Comparison of ENCODE assay signal across 23 cellular contexts in genomic region chr9:10436771-10437170, GRCh38.
DNase-seq lines count a peak whose midpoint lies in the region; ATAC-seq and TF ChIP-seq lines count a peak whose summit lies in the region.
"Had no signal": no experiment of that assay in that cellular context is flagged by ENCODE, and none has a peak within 500 bp of the region (broad histone marks: within the 10 kb centered on the region; RNA-seq: fewer than 3 reads in every experiment).

No MANE protein-coding gene starts in this region.

- no peak overlapping the region for H3K4me3 Mint-ChIP-seq in CD4-positive, alpha-beta memory T cell
- H3K4me3 Mint-ChIP-seq: CD14-positive monocyte; CD4-positive, alpha-beta T cell; GM23338; H9 had no signal

- WGBS in SK-N-SH (ENCODE audit: low lambda C conversion rate) = 0% methylated on average over 4 of the region's 4 CpGs
- 54 to 66% (median 60%) methylated on average over 4 of the region's 4 CpGs for WGBS in spleen, 5 donors

- H3K9me3 ChIP-seq in SK-N-SH (no peaks in the 10 kb centered on the region), spleen (no peaks in the 10 kb centered on the region)
- H3K9me3 ChIP-seq in CD4-positive, alpha-beta memory T cell (ENCODE audit: control insufficient read depth in 1 of 2, low read length in 2 of 2) = no peaks in the 10 kb centered on the region
- H3K9me3 ChIP-seq: A549; BE2C; BLaER1 treated with 17β-estradiol and CSF1 and Interleukin-3, amounts not matched to agents 10 nM and 100 nM had no signal

- no peak for TF ChIP-seq CTCF in SK-N-SH (IDR thresholded peaks at IDR 0.05)
- TF ChIP-seq CTCF in foreskin keratinocyte (conservative IDR thresholded peaks at IDR 0.05) = no peak
- TF ChIP-seq CTCF in spleen (IDR thresholded peaks at IDR 0.05 in 8 of 11, conservative IDR thresholded peaks at IDR 0.05 in 3 of 11) = no peak

- TF ChIP-seq EP300 in SK-N-SH (IDR thresholded peaks at IDR 0.05; ENCODE audit: borderline replicate concordance in 1 of 2, low read depth in 1 of 2, low read length in 1 of 2) = no peak

- ATAC-seq in SK-N-SH treated with all-trans-retinoic acid at 6 μM for 48 hours (no peak), foreskin keratinocyte (no peak)
- ATAC-seq: A549, GM12878, GM23338, HCT116 had no signal

- no peak overlapping the region for H3K27ac Mint-ChIP-seq in CD4-positive, alpha-beta memory T cell
- H3K27ac Mint-ChIP-seq: CD14-positive monocyte; CD4-positive, alpha-beta T cell; GM23338; H9 had no signal

- H3K27ac ChIP-seq in SK-N-SH (ENCODE audit: low read depth in 2 of 2, low read length in 1 of 2) = no peak overlapping the region
- H3K27ac ChIP-seq in foreskin keratinocyte = no peak overlapping the region
- no peak overlapping the region for H3K27ac ChIP-seq in CD4-positive, alpha-beta memory T cell (ENCODE audit: low read depth, low read length)
- no peak overlapping the region for H3K27ac ChIP-seq in spleen
- H3K27ac ChIP-seq: A549; BLaER1 treated with 17β-estradiol and CSF1 and Interleukin-3, amounts not matched to agents 10 nM and 100 nM had no signal

- no peaks in the 10 kb centered on the region for H3K36me3 ChIP-seq in SK-N-SH (replicated peaks in 1 of 2; ENCODE audit: control insufficient read depth in 1 of 2, insufficient read depth in 2 of 2, low read length in 1 of 2)
- H3K36me3 ChIP-seq in CD4-positive, alpha-beta memory T cell (ENCODE audit: insufficient read depth, low read length) = no peaks in the 10 kb centered on the region
- H3K36me3 ChIP-seq in spleen = no peaks in the 10 kb centered on the region
- H3K36me3 ChIP-seq: BE2C; BLaER1 treated with 17β-estradiol and CSF1 and Interleukin-3, amounts not matched to agents 10 nM and 100 nM had no signal

- DNase-seq in SK-N-SH (no peak), OCI-M1 (lab: John Stamatoyannopoulos, UW) (peak; percentile 86), foreskin keratinocyte (peak; percentile 7 to 34), spleen (no peak)
- DNase-seq in CD4-positive, alpha-beta memory T cell = no peak
- DNase-seq: 8988T; ACHN; AML-193; BE2C; Calu3; CD4-positive, alpha-beta T cell; COR-L47; DMS79; EL; GDM1; H9 had no signal

- H3K4me3 ChIP-seq in SK-N-SH (ENCODE audit: low read depth in 2 of 2, low read length in 1 of 2) (no peak overlapping the region), spleen (no peak overlapping the region)
- H3K4me3 ChIP-seq in CD4-positive, alpha-beta memory T cell (ENCODE audit: low read length in 2 of 2) = no peak overlapping the region
- H3K4me3 ChIP-seq: A549; BLaER1 treated with 17β-estradiol and CSF1 and Interleukin-3, amounts not matched to agents 10 nM and 100 nM; GM12878; GM23338 had no signal

- H3K27me3 ChIP-seq in SK-N-SH (ENCODE audit: insufficient read depth) (no peaks in the 10 kb centered on the region), foreskin keratinocyte (no peaks in the 10 kb centered on the region), spleen (replicated peaks in 1 of 7) (no peaks in the 10 kb centered on the region)
- no peaks in the 10 kb centered on the region for H3K27me3 ChIP-seq in CD4-positive, alpha-beta memory T cell (ENCODE audit: insufficient read depth, low read length)
- H3K27me3 ChIP-seq: BE2C; BLaER1 treated with 17β-estradiol and CSF1 and Interleukin-3, amounts not matched to agents 10 nM and 100 nM had no signal

- no peak for TF ChIP-seq RAD21 in SK-N-SH (IDR thresholded peaks at IDR 0.05; ENCODE audit: low read length)

- 0 out of 2 replicates have a peak overlapping the region, but pooled peaks have one; percentile 43 for H2AFZ ChIP-seq in SK-N-SH (ENCODE audit: low read depth)
- H2AFZ ChIP-seq: GM23338 had no signal

- no peak overlapping the region for H3K4me2 ChIP-seq in SK-N-SH
- H3K4me2 ChIP-seq: A549; BLaER1 treated with 17β-estradiol and CSF1 and Interleukin-3, amounts not matched to agents 10 nM and 100 nM; GM23338 had no signal

- POLR2A ChIA-PET in SK-N-SH (lab: Yijun Ruan, JAX) = no interaction called here
- POLR2A ChIA-PET in CD4-positive, alpha-beta memory T cell (lab: Charles Lee; ENCODE audit: partially characterized antibody) = no interaction called here

- H3K4me1 Mint-ChIP-seq in CD4-positive, alpha-beta memory T cell = no peaks in the 10 kb centered on the region
- H3K4me1 Mint-ChIP-seq: CD14-positive monocyte had no signal

- no peaks in the 10 kb centered on the region for H3K27me3 Mint-ChIP-seq in CD4-positive, alpha-beta memory T cell
- H3K27me3 Mint-ChIP-seq: CD4-positive, alpha-beta T cell had no signal

- no peaks in the 10 kb centered on the region for H3K36me3 Mint-ChIP-seq in CD4-positive, alpha-beta memory T cell
- H3K36me3 Mint-ChIP-seq: CD14-positive monocyte had no signal

- H4K20me1 ChIP-seq in SK-N-SH (ENCODE audit: insufficient read depth) = no peaks in the 10 kb centered on the region
- H4K20me1 ChIP-seq: BLaER1 treated with 17β-estradiol and CSF1 and Interleukin-3, amounts not matched to agents 10 nM and 100 nM had no signal

- H3K4me1 ChIP-seq in SK-N-SH (ENCODE audit: control insufficient read depth in 1 of 2, insufficient read depth in 2 of 2, low read depth in 1 of 2, low read length in 1 of 2) (no peaks in the 10 kb centered on the region), foreskin keratinocyte (no peaks in the 10 kb centered on the region), spleen (no peaks in the 10 kb centered on the region)
- no peaks in the 10 kb centered on the region for H3K4me1 ChIP-seq in CD4-positive, alpha-beta memory T cell (ENCODE audit: insufficient read depth, low read length)
- H3K4me1 ChIP-seq: A549; BE2C; BLaER1 treated with 17β-estradiol and CSF1 and Interleukin-3, amounts not matched to agents 10 nM and 100 nM had no signal

- CTCF ChIA-PET in SK-N-SH (lab: Yijun Ruan, JAX) = interaction anchor here (0.8 kb wide), 1 partner anchor 11 kb away, joined by 3 read pairs; no protein-coding TSS in a partner anchor
- CTCF ChIA-PET in CD4-positive, alpha-beta memory T cell (lab: Charles Lee; ENCODE audit: partially characterized antibody) = no interaction called here

- intact Hi-C loops in CD4-positive, alpha-beta memory T cell (cut with micrococcal nuclease) = no loop called here
- intact Hi-C loops in spleen (cut with DNase I; ENCODE audit: low total_unique reads) = no loop called here

- H3K9me3 Mint-ChIP-seq in CD4-positive, alpha-beta memory T cell = peaks cover 0 to 20% (median 9%) of the 10 kb centered on the region in 8 donors
- H3K9me3 Mint-ChIP-seq: GM23338 had no signal

- no peak for TF ChIP-seq POLR2A in spleen (IDR thresholded peaks at IDR 0.05)

- no peaks in the 10 kb centered on the region for H3K79me2 ChIP-seq in SK-N-SH (ENCODE audit: insufficient read depth)

- H3K9ac ChIP-seq in SK-N-SH = no peak overlapping the region
- H3K9ac ChIP-seq: BLaER1 treated with 17β-estradiol and CSF1 and Interleukin-3, amounts not matched to agents 10 nM and 100 nM had no signal

- no peaks in the 10 kb centered on the region for H3F3A ChIP-seq in SK-N-SH (replicated peaks; ENCODE audit: insufficient read depth)

- no peaks in the 10 kb centered on the region for H3K9me2 ChIP-seq in SK-N-SH

TF ChIP-seq in SK-N-SH, 30 proteins besides CTCF, POLR2A, EP300 and RAD21:
- TF ChIP-seq EZH2phosphoT487 (IDR thresholded peaks at IDR 0.05; ENCODE audit: borderline replicate concordance, low read depth) (no peak), SIN3A (IDR thresholded peaks at IDR 0.05; ENCODE audit: borderline replicate concordance, low read depth, low read length) (no peak), CHD2 (IDR thresholded peaks at IDR 0.05; ENCODE audit: low read length, partially characterized antibody) (no peak), YY1 (IDR thresholded peaks at IDR 0.05; ENCODE audit: low read depth) (no peak)

TF ChIP-seq in SK-N-SH treated with all-trans-retinoic acid at 6 μM for 48 hours, 23 proteins besides CTCF, POLR2A, EP300 and RAD21:
- TF ChIP-seq CSDC2 (CRISPR knock-in tag; IDR thresholded peaks at IDR 0.05) (no peak), OSR1 (CRISPR knock-in tag; IDR thresholded peaks at IDR 0.05) (no peak), ISL1 (CRISPR knock-in tag; IDR thresholded peaks at IDR 0.05) (no peak), ZNF70 (CRISPR knock-in tag; IDR thresholded peaks at IDR 0.05) (no peak), ZNF565 (CRISPR knock-in tag; conservative IDR thresholded peaks at IDR 0.05; ENCODE audit: low read depth) (no peak), ZFP3 (CRISPR knock-in tag; IDR thresholded peaks at IDR 0.05) (no peak)
- TF ChIP-seq, protein P1, sequence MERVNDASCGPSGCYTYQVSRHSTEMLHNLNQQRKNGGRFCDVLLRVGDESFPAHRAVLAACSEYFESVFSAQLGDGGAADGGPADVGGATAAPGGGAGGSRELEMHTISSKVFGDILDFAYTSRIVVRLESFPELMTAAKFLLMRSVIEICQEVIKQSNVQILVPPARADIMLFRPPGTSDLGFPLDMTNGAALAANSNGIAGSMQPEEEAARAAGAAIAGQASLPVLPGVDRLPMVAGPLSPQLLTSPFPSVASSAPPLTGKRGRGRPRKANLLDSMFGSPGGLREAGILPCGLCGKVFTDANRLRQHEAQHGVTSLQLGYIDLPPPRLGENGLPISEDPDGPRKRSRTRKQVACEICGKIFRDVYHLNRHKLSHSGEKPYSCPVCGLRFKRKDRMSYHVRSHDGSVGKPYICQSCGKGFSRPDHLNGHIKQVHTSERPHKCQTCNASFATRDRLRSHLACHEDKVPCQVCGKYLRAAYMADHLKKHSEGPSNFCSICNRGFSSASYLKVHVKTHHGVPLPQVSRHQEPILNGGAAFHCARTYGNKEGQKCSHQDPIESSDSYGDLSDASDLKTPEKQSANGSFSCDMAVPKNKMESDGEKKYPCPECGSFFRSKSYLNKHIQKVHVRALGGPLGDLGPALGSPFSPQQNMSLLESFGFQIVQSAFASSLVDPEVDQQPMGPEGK (CRISPR knock-in tag; IDR thresholded peaks at IDR 0.05; ENCODE audit: borderline replicate concordance) = no peak

Comparison
In these comparisons a context has a peak if more than half of its experiments do, and no peak if none do; other contexts are left out.
1. DNase-seq: peak in OCI-M1 (single experiment) and foreskin keratinocyte (2 of 2); none in SK-N-SH (single experiment), CD4-positive, alpha-beta memory T cell (0 of 5) and spleen (single experiment).